In the genomic region with DNA sequence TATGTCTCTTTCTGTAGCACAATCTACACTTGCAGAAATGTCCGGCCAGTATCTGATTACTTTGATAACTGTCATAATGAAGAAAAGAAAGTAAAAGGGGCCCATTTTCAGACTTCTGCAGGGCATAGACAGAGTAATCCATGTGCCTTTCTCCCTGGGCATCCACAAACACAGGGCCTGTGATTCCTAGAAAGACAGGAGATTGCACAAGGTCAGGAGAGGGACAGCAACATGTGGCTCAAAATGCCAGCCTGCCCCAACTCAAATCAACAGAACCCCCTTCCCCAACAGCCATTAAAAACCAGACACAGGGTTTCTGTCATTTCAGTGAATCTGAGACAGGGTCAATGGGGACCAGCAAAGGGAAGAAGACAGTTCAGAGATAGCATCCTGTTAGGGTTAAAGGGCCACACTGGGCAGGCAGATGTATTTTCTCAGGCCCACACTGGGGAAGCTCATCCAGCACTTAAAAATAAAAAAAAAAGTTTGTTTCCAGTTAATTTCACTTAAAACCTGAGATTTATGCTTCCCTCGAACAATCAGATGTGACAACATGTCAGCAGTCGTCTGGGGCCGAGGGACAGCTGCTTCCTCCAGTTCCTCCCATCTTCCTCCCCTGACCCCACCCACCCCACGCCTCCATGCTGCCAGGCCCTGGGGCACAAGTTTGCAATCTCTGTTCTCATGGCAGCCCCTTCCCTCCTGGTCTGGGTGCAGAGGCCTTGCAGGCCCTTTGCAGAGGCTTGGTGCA, we compare ENCODE assay signal across 2 cellular contexts.
TF ChIP-seq lines count a peak whose summit lies in the region.

No MANE protein-coding gene starts in this region.

TF ChIP-seq in SK-N-SH, 30 proteins besides CTCF, POLR2A, EP300 and RAD21 (continued from another document):
- TF ChIP-seq, protein P1, sequence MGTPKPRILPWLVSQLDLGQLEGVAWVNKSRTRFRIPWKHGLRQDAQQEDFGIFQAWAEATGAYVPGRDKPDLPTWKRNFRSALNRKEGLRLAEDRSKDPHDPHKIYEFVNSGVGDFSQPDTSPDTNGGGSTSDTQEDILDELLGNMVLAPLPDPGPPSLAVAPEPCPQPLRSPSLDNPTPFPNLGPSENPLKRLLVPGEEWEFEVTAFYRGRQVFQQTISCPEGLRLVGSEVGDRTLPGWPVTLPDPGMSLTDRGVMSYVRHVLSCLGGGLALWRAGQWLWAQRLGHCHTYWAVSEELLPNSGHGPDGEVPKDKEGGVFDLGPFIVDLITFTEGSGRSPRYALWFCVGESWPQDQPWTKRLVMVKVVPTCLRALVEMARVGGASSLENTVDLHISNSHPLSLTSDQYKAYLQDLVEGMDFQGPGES (IDR thresholded peaks at IDR 0.05; ENCODE audit: low read depth, low read length): no peak
- no peak for TF ChIP-seq TAF1 (IDR thresholded peaks at IDR 0.05; ENCODE audit: borderline replicate concordance, low read depth, low read length)
- TF ChIP-seq, protein P2, sequence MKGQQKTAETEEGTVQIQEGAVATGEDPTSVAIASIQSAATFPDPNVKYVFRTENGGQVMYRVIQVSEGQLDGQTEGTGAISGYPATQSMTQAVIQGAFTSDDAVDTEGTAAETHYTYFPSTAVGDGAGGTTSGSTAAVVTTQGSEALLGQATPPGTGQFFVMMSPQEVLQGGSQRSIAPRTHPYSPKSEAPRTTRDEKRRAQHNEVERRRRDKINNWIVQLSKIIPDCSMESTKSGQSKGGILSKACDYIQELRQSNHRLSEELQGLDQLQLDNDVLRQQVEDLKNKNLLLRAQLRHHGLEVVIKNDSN (IDR thresholded peaks at IDR 0.05; ENCODE audit: borderline replicate concordance, low read depth): no peak
- no peak for TF ChIP-seq YY1 (IDR thresholded peaks at IDR 0.05; ENCODE audit: low read depth)

TF ChIP-seq in SK-N-SH treated with all-trans-retinoic acid at 6 μM for 48 hours, 23 proteins besides CTCF, POLR2A, EP300 and RAD21:
- TF ChIP-seq, protein P3, sequence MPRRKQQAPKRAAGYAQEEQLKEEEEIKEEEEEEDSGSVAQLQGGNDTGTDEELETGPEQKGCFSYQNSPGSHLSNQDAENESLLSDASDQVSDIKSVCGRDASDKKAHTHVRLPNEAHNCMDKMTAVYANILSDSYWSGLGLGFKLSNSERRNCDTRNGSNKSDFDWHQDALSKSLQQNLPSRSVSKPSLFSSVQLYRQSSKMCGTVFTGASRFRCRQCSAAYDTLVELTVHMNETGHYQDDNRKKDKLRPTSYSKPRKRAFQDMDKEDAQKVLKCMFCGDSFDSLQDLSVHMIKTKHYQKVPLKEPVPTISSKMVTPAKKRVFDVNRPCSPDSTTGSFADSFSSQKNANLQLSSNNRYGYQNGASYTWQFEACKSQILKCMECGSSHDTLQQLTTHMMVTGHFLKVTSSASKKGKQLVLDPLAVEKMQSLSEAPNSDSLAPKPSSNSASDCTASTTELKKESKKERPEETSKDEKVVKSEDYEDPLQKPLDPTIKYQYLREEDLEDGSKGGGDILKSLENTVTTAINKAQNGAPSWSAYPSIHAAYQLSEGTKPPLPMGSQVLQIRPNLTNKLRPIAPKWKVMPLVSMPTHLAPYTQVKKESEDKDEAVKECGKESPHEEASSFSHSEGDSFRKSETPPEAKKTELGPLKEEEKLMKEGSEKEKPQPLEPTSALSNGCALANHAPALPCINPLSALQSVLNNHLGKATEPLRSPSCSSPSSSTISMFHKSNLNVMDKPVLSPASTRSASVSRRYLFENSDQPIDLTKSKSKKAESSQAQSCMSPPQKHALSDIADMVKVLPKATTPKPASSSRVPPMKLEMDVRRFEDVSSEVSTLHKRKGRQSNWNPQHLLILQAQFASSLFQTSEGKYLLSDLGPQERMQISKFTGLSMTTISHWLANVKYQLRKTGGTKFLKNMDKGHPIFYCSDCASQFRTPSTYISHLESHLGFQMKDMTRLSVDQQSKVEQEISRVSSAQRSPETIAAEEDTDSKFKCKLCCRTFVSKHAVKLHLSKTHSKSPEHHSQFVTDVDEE (CRISPR knock-in tag; IDR thresholded peaks at IDR 0.05): no peak
- TF ChIP-seq, protein P4, sequence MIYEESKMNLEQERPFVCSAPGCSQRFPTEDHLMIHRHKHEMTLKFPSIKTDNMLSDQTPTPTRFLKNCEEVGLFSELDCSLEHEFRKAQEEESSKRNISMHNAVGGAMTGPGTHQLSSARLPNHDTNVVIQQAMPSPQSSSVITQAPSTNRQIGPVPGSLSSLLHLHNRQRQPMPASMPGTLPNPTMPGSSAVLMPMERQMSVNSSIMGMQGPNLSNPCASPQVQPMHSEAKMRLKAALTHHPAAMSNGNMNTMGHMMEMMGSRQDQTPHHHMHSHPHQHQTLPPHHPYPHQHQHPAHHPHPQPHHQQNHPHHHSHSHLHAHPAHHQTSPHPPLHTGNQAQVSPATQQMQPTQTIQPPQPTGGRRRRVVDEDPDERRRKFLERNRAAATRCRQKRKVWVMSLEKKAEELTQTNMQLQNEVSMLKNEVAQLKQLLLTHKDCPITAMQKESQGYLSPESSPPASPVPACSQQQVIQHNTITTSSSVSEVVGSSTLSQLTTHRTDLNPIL (CRISPR knock-in tag; IDR thresholded peaks at IDR 0.05; ENCODE audit: low read depth): no peak
- TF ChIP-seq, protein P5, sequence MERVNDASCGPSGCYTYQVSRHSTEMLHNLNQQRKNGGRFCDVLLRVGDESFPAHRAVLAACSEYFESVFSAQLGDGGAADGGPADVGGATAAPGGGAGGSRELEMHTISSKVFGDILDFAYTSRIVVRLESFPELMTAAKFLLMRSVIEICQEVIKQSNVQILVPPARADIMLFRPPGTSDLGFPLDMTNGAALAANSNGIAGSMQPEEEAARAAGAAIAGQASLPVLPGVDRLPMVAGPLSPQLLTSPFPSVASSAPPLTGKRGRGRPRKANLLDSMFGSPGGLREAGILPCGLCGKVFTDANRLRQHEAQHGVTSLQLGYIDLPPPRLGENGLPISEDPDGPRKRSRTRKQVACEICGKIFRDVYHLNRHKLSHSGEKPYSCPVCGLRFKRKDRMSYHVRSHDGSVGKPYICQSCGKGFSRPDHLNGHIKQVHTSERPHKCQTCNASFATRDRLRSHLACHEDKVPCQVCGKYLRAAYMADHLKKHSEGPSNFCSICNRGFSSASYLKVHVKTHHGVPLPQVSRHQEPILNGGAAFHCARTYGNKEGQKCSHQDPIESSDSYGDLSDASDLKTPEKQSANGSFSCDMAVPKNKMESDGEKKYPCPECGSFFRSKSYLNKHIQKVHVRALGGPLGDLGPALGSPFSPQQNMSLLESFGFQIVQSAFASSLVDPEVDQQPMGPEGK (CRISPR knock-in tag; IDR thresholded peaks at IDR 0.05; ENCODE audit: borderline replicate concordance): no peak
- TF ChIP-seq OSR1 (CRISPR knock-in tag; IDR thresholded peaks at IDR 0.05): no peak
